Comparison of ENCODE assay signal across 25 cellular contexts in the genomic region with DNA sequence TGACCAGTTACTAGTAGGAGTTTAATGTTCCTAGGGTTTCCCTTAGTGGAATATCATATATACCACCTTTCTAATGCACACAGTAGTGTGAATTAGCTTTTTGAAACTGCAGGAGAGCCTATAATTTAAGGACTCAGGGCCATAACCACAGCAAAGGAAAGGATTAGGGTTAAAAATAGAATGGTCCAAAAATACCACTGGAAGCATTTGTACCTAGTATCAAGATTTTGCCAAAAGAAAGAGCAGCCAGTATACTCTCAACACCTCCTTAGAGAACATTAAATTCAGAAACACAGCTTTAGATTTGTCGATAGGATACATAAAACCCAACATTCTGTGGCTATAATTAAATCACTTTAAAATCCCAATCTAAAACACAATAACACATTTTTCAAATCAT.
"Had no signal": no experiment of that assay in that cellular context is flagged by ENCODE, and none has a peak within 500 bp of the region (broad histone marks: within the 10 kb centered on the region; RNA-seq: fewer than 3 reads in every experiment).

No MANE protein-coding gene starts in this region.

- H3K4me1 ChIP-seq: ascending aorta had no signal

- H3K27me3 ChIP-seq: ascending aorta had no signal

- H3K9me3 ChIP-seq: ascending aorta had no signal

- H3K27ac ChIP-seq: ascending aorta, VCaP had no signal

- H3K4me3 ChIP-seq: ascending aorta had no signal

- DNase-seq: activated CD4-positive, alpha-beta memory T cell treated with anti-CD3 and anti-CD28 coated beads for 36 hours; activated CD4-positive, alpha-beta T cell treated with anti-CD3 and anti-CD28 coated beads, Interleukin-2, amount 10 ng/mL, durations not matched to agents 7 days and 5 days; activated CD4-positive, CD25-positive, alpha-beta regulatory T cell; activated CD8-positive, alpha-beta memory T cell treated with anti-CD3 and anti-CD28 coated beads for 24 hours; activated effector memory CD4-positive, alpha-beta T cell treated with anti-CD3 and anti-CD28 coated beads, Interleukin-2, amount 50 U/mL, for 16 hours; activated naive CD4-positive, alpha-beta T cell treated with Interleukin-2 at 50 U/mL for 16 hours; activated naive CD8-positive, alpha-beta T cell treated with anti-CD3 and anti-CD28 coated beads, Interleukin-2, amount 50 U/mL, for 24 hours; activated T-cell treated with anti-CD3 and anti-CD28 coated beads, Interleukin-2, amount 50 U/mL, for 4 hours; amniotic stem cell; IMR-90; Kasumi-1; KBM-7; NCI-H1105 treated with DMSO at 0.1 percent for 48 hours; NCI-H1436 treated with DMSO at 0.1 percent for 48 hours; NCI-H187; NCI-H2081; NCI-H510A treated with DMSO at 0.1 percent for 48 hours; NCI-H69; NK-92 treated with Interleukin-12 subunit alpha and Interleukin-12 subunit beta, amount 100 ng/mL, for 24 hours; PC-3; SIG-M5; T-helper 17 cell; T-helper 9 cell had no signal

- H3K36me3 ChIP-seq: ascending aorta had no signal

- ATAC-seq: activated naive CD8-positive, alpha-beta T cell treated with anti-CD3 and anti-CD28 coated beads, Interleukin-2, amount 50 U/mL, for 24 hours; activated T-cell treated with anti-CD3 and anti-CD28 coated beads, Interleukin-2, amount 50 U/mL, for 4 hours; PC-3; T-helper 17 cell had no signal
